1 cellular context compared by ENCODE assay signal in genomic region chr1:20678599-20678998, GRCh38.
TF ChIP-seq lines count a peak whose summit lies in the region.

No MANE protein-coding gene starts in this region.

TF ChIP-seq in K562, 482 proteins besides CTCF, POLR2A, EP300 and RAD21:
- TF ChIP-seq POLR3A (IDR thresholded peaks at IDR 0.05; ENCODE audit: borderline replicate concordance, extremely low read depth, insufficient read depth, insufficient read length), result no peak
- no peak for TF ChIP-seq HMG20A (CRISPR knock-in tag; conservative IDR thresholded peaks at IDR 0.05)
- peak; percentile 73 for TF ChIP-seq PRDM10 (IDR thresholded peaks at IDR 0.05; ENCODE audit: partially characterized antibody)
